1 cellular context compared by ENCODE assay signal in genomic region chr6:3281669-3282460, GRCh38.
TF ChIP-seq lines count a peak whose summit lies in the region.

No MANE protein-coding gene starts in this region.

TF ChIP-seq in GM23338, 12 proteins besides CTCF, POLR2A, EP300 and RAD21 (continued from another document):
- no peak for TF ChIP-seq ZNF462 (CRISPR knock-in tag; IDR thresholded peaks at IDR 0.05)
- TF ChIP-seq EZH2 (IDR thresholded peaks at IDR 0.05; ENCODE audit: low read depth, unreplicated experiment), result no peak
- no peak for TF ChIP-seq EZH2phosphoT487 (IDR thresholded peaks at IDR 0.05; ENCODE audit: unreplicated experiment)
- no peak for TF ChIP-seq POLR2AphosphoS5 (IDR thresholded peaks at IDR 0.05; ENCODE audit: low read depth)
- no peak for TF ChIP-seq CREB1 (CRISPR knock-in tag; IDR thresholded peaks at IDR 0.05; ENCODE audit: low read depth)
- TF ChIP-seq ZNF114 (CRISPR knock-in tag; IDR thresholded peaks at IDR 0.05), result no peak
- no peak for TF ChIP-seq REST (IDR thresholded peaks at IDR 0.05; ENCODE audit: unreplicated experiment)
